In genomic region chr12:10716704-10717315, GRCh38 we compare ENCODE assay signal across 8 cellular contexts. TPM values are rescaled to one million over a fixed set of nuclear protein-coding genes. Genes with fewer than 3 reads are reported as not detected.
DNase-seq lines count a peak whose midpoint lies in the region; ATAC-seq and TF ChIP-seq lines count a peak whose summit lies in the region.

No MANE protein-coding gene starts in this region.

- H3K27me3 Mint-ChIP-seq in neural progenitor cell (ENCODE audit: insufficient read depth, low read depth) = no peaks in the 10 kb centered on the region

- peaks cover 47 to 59% (median 57%) of the 10 kb centered on the region in 4 donors for H3K4me1 ChIP-seq in esophagus muscularis mucosa
- H3K4me1 ChIP-seq in neural progenitor cell = peaks cover 49% of the 10 kb centered on the region

- H3K9me3 ChIP-seq in esophagus muscularis mucosa (no peaks in the 10 kb centered on the region), neural progenitor cell (ENCODE audit: low read depth) (no peaks in the 10 kb centered on the region)

- no peaks in the 10 kb centered on the region for H3K9me3 Mint-ChIP-seq in neural progenitor cell

- 10% methylated on average over 6 of the region's 6 CpGs for WGBS in esophagus muscularis mucosa

- no peak for TF ChIP-seq POLR2A in esophagus muscularis mucosa (IDR thresholded peaks at IDR 0.05; ENCODE audit: low read depth)

- no peak for TF ChIP-seq EP300 in esophagus muscularis mucosa (IDR thresholded peaks at IDR 0.05)

- peak in 1 of 3 experiments; percentile 5 for TF ChIP-seq CTCF in esophagus muscularis mucosa (IDR thresholded peaks at IDR 0.05)
- no peak for TF ChIP-seq CTCF in neural progenitor cell (IDR thresholded peaks at IDR 0.05)

- H3K4me3 ChIP-seq in esophagus muscularis mucosa (peak overlapping the region; percentile 3 to 13 (median 11)), neural progenitor cell (no peak overlapping the region)

- peak overlapping the region; percentile 71 to 98 (median 98) for H3K27ac ChIP-seq in esophagus muscularis mucosa (replicated peaks in 1 of 4)
- H3K27ac ChIP-seq in neural progenitor cell = no peak overlapping the region

- peaks cover 2% of the 10 kb centered on the region for H3F3A ChIP-seq in neural progenitor cell (ENCODE audit: low read depth)

- H3K79me2 ChIP-seq in neural progenitor cell (ENCODE audit: low read depth) = peaks cover 63% of the 10 kb centered on the region

- peaks cover 24 to 67% (median 38%) of the 10 kb centered on the region in 4 donors for H3K36me3 ChIP-seq in esophagus muscularis mucosa
- peaks cover 10% of the 10 kb centered on the region for H3K36me3 ChIP-seq in neural progenitor cell

- ATAC-seq in HG03469 (IDR thresholded peaks at IDR 0.05; ENCODE audit: unreplicated experiment) = no peak

- no peak overlapping the region for H3K27ac Mint-ChIP-seq in neural progenitor cell

- H3K36me3 Mint-ChIP-seq in neural progenitor cell = peaks cover 16% of the 10 kb centered on the region

- intact Hi-C loops in esophagus muscularis mucosa (cut with DNase I) = loop anchor here (10.0 kb wide), 1 partner anchor 352 kb away; no protein-coding TSS in a partner anchor

- H3K4me2 ChIP-seq in neural progenitor cell = peak overlapping the region; percentile 86

- no peak overlapping the region for H2AFZ ChIP-seq in neural progenitor cell (replicated peaks)

- H3K4me1 Mint-ChIP-seq in neural progenitor cell = peaks cover 25% of the 10 kb centered on the region

- H3K4me3 Mint-ChIP-seq in neural progenitor cell = no peak overlapping the region

- H3K9ac ChIP-seq in neural progenitor cell = no peak overlapping the region

- no peaks in the 10 kb centered on the region for H3K27me3 ChIP-seq in esophagus muscularis mucosa
- no peaks in the 10 kb centered on the region for H3K27me3 ChIP-seq in neural progenitor cell

- peaks cover 16% of the 10 kb centered on the region for H4K20me1 ChIP-seq in neural progenitor cell (ENCODE audit: low read depth)

- DNase-seq in Ammon's horn (ENCODE audit: low spot score) = peak; percentile 29
- peak; percentile 40 for DNase-seq in NCI-H460 (ENCODE audit: extremely low read depth, low read depth)
- peak; percentile 94 for DNase-seq in esophagus muscularis mucosa (ENCODE audit: extremely low spot score)
- peak; percentile 8 for DNase-seq in neural progenitor cell (ENCODE audit: low spot score)
- DNase-seq in activated gamma-delta T cell treated with Interleukin-2 at 50 U/mL for 16 hours = no peak
- DNase-seq in cerebellum (ENCODE audit: low spot score) = no peak
- no peak for DNase-seq in NCI-H510A treated with DMSO at 0.1 percent for 48 hours (lab: John Stamatoyannopoulos, UW)

RNA-seq across cellular contexts. Expression of gene YBX3, which starts 6.3 kb away (rescaled TPM):
- total RNA-seq in NCI-H460 (2014; rRNA removed; shearing (Covaris generic)) = 193 and 216 TPM in 2 replicates
- 124 and 150 TPM in 2 replicates for polyA plus RNA-seq in NCI-H460 (2014; cell fraction: nucleus; rRNA removed)
- total RNA-seq in esophagus muscularis mucosa (100 to 1,000 TPM; 406 to 604 (median 588) TPM), neural progenitor cell (ENCODE audit: low replicate concordance) (78.9 and 123 TPM in 2 replicates), cerebellum (16.2 TPM)

RNA-seq across cellular contexts. Expression of gene STYK1, which starts 43.0 kb away (rescaled TPM):
- 0.38 and 0.89 TPM in 2 replicates for total RNA-seq in NCI-H460 (2014; rRNA removed; shearing (Covaris generic))
- polyA plus RNA-seq in NCI-H460 (2014; cell fraction: nucleus; rRNA removed) = 0.79 and 0.95 TPM in 2 replicates
- total RNA-seq in esophagus muscularis mucosa (1 to 10 TPM in 1 of 4 donors, under 1 TPM in 1, not detected in 2; 0.50 to 1.2 TPM), neural progenitor cell (ENCODE audit: low replicate concordance) (0.06 and 0.15 TPM in 2 replicates), cerebellum (4.9 TPM)

Comparison
In these comparisons a context has a peak if more than half of its experiments do, and no peak if none do; other contexts are left out.
1. DNase-seq: peak in Ammon's horn (single experiment), NCI-H460 (single experiment), esophagus muscularis mucosa (single experiment) and neural progenitor cell (single experiment); none in activated gamma-delta T cell treated with Interleukin-2 at 50 U/mL for 16 hours (single experiment), cerebellum (single experiment) and NCI-H510A treated with DMSO at 0.1 percent for 48 hours (single experiment).